In the genomic region with DNA sequence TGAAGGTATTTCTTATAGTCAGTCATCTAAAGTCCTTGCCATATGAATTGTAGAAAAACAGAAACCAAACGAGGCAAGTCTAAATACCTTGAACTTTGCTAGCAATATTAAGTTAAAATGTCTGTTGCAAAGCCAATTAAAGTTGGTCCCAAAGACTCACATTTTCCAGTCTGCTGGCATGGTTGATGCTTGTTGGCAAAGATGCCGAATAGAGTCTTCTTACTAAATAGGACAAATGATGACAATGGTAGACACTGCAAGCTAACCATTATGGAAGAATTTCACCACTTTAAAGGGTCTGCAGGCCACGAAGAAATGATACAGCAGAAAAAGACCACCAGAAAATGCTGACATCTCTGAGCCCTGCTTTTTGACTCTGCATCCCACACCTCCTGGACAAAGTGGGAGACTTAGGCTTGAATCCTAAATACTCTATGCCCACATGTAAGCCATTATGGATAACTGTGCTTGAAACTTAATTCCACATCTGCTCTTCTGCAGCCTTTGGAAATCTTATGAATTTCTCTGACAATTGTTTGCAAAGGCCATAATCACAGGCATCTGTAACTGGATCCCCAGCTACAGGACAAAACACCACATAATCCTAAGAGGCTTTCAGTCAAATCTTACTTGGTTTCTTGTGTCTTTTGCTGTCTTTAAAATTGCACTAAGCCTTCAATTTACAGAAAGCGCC, we compare ENCODE assay signal across 17 cellular contexts.
A peak's percentile ranks its signal among the peaks of the same experiment; 100 is the strongest.
DNase-seq lines count a peak whose midpoint lies in the region; ATAC-seq and TF ChIP-seq lines count a peak whose summit lies in the region.
"Had no signal": no experiment of that assay in that cellular context is flagged by ENCODE, and none has a peak within 500 bp of the region (broad histone marks: within the 10 kb centered on the region; RNA-seq: fewer than 3 reads in every experiment).

No MANE protein-coding gene starts in this region.

- no peak overlapping the region for H3K4me3 Mint-ChIP-seq in mesothelial cell of epicardium
- H3K4me3 Mint-ChIP-seq: CD8-positive, alpha-beta memory T cell; T-helper 1 cell treated with Interleukin-12 subunit alpha and Interleukin-12 subunit beta and Interleukin-4 antibody, amounts not matched to agents 30 μg/mL and 1 μg/mL, for 36 hours had no signal

- H3K27me3 Mint-ChIP-seq in mesothelial cell of epicardium (ENCODE audit: low read depth), result no peaks in the 10 kb centered on the region

- H3K27me3 ChIP-seq in ascending aorta, result no peaks in the 10 kb centered on the region
- H3K27me3 ChIP-seq in thoracic aorta (replicated peaks; ENCODE audit: insufficient read depth), result no peaks in the 10 kb centered on the region

- peak; percentile 29 for ATAC-seq in thoracic aorta (ENCODE audit: insufficient number of reproducible peaks, low FRiP score, low read depth)

- TF ChIP-seq CTCF in ascending aorta (IDR thresholded peaks at IDR 0.05) (no peak), mesothelial cell of epicardium (IDR thresholded peaks at IDR 0.05; ENCODE audit: unreplicated experiment) (no peak), thoracic aorta (IDR thresholded peaks at IDR 0.05) (no peak)

- H3K36me3 ChIP-seq in ascending aorta (no peaks in the 10 kb centered on the region), thoracic aorta (no peaks in the 10 kb centered on the region)

- H3K9me3 ChIP-seq in ascending aorta, result no peaks in the 10 kb centered on the region
- no peaks in the 10 kb centered on the region for H3K9me3 ChIP-seq in thoracic aorta

- peak overlapping the region; percentile 48 for H3K27ac Mint-ChIP-seq in mesothelial cell of epicardium
- H3K27ac Mint-ChIP-seq: CD8-positive, alpha-beta memory T cell; T-helper 1 cell treated with Interleukin-12 subunit alpha and Interleukin-12 subunit beta and Interleukin-4 antibody, amounts not matched to agents 30 μg/mL and 1 μg/mL, for 36 hours had no signal

- peaks cover 21% of the 10 kb centered on the region for H3K36me3 Mint-ChIP-seq in mesothelial cell of epicardium

- peak; percentile 31 to 79 for DNase-seq in NCI-H524 (lab: John Stamatoyannopoulos, UW)
- DNase-seq in NCI-H524 treated with DMSO at 0.1 percent for 48 hours (lab: John Stamatoyannopoulos, UW), result no peak
- DNase-seq in ascending aorta (ENCODE audit: low spot score in 2 of 2), result no peak
- no peak for DNase-seq in mesothelial cell of epicardium (ENCODE audit: low spot score in 2 of 2, unreplicated experiment in 2 of 2)
- DNase-seq in thoracic aorta (ENCODE audit: low spot score), result no peak
- DNase-seq in NCI-H2081 treated with DMSO at 0.1 percent for 48 hours (lab: John Stamatoyannopoulos, UW), result no peak
- DNase-seq in DMS79 treated with DMSO at 0.1 percent for 48 hours (lab: John Stamatoyannopoulos, UW), result no peak
- DNase-seq in NOMO-1 (lab: John Stamatoyannopoulos, UW; ENCODE audit: unreplicated experiment in 2 of 2), result no peak
- DNase-seq: 8988T; activated naive CD4-positive, alpha-beta T cell treated with Interleukin-2 at 50 U/mL for 16 hours; CD8-positive, alpha-beta memory T cell; effector CD4-positive, alpha-beta T cell; midbrain; NCI-H1930; NCI-H526 treated with DMSO at 0.1 percent for 48 hours; occipital lobe had no signal

- intact Hi-C loops in ascending aorta (cut with DNase I), result no loop called here

- H3K4me1 ChIP-seq in ascending aorta (peaks cover 5 to 13% of the 10 kb centered on the region in 2 donors), thoracic aorta (ENCODE audit: control insufficient read depth in 1 of 2, low read depth in 2 of 2) (peaks cover 28 to 43% of the 10 kb centered on the region in 2 donors)

- H3K27ac ChIP-seq in ascending aorta, result peak overlapping the region; percentile 5 to 52
- H3K27ac ChIP-seq in thoracic aorta, result peak overlapping the region in 1 of 2 donors; percentile 42

- H3K9me3 Mint-ChIP-seq in mesothelial cell of epicardium, result peaks cover 14% of the 10 kb centered on the region
- H3K9me3 Mint-ChIP-seq: T-helper 1 cell treated with Interleukin-12 subunit alpha and Interleukin-12 subunit beta and Interleukin-4 antibody, amounts not matched to agents 30 μg/mL and 1 μg/mL, for 36 hours had no signal

- H3K4me3 ChIP-seq in ascending aorta (no peak overlapping the region), thoracic aorta (no peak overlapping the region)

- H3K4me1 Mint-ChIP-seq in mesothelial cell of epicardium, result peaks cover 14% of the 10 kb centered on the region
- H3K4me1 Mint-ChIP-seq: CD8-positive, alpha-beta memory T cell had no signal

Comparison
In these comparisons a context has a peak if more than half of its experiments do, and no peak if none do; other contexts are left out.
1. DNase-seq: peak in NCI-H524 (2 of 2); none in NCI-H524 treated with DMSO at 0.1 percent for 48 hours (single experiment), ascending aorta (0 of 2), mesothelial cell of epicardium (0 of 2), thoracic aorta (single experiment), NCI-H2081 treated with DMSO at 0.1 percent for 48 hours (single experiment), DMS79 treated with DMSO at 0.1 percent for 48 hours (single experiment) and NOMO-1 (0 of 2).